ENCODE assay signal across 13 cellular contexts in the genomic region with DNA sequence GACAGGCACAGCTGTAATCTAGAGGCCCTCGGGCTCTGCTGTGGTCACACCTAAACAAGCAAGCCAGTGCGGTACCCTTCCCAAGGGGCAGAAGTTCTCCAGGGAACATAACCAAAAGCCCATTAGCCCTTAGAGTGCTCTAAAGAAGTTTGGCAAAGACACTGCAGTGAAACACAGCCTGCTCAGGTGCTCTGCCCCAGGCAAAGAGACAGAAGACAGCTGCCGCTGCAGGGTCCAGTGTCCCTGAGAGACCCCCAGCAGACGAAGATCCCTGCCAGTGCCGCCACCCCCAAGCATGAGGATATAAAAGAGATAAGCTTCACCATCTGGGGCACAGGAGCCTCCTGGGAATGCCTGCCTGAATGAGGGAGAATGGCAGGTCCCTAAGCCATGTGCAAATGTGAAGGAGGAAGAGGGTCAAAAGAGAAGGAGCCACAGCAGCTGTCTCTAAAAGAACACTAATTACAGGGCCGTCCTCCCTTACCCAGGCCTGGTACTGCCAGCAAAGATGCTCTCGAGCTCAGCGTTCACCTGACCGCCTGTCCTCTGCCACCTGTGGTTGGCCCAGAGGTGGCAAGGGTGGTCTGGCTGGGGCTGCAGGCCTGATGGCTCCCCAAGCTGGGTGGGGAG. TPM values are rescaled to one million over a fixed set of nuclear protein-coding genes. Genes with fewer than 3 reads are reported as not detected.
DNase-seq lines count a peak whose midpoint lies in the region; ATAC-seq and TF ChIP-seq lines count a peak whose summit lies in the region.
"Had no signal": no experiment of that assay in that cellular context is flagged by ENCODE, and none has a peak within 500 bp of the region (broad histone marks: within the 10 kb centered on the region; RNA-seq: fewer than 3 reads in every experiment).

No MANE protein-coding gene starts in this region.

- H3K27me3 Mint-ChIP-seq in GM23338 (ENCODE audit: insufficient read depth, low read depth, poor library complexity), result peaks cover 21% of the 10 kb centered on the region

- H3K36me3 ChIP-seq in GM23338 (ENCODE audit: insufficient read depth) (no peaks in the 10 kb centered on the region), esophagus muscularis mucosa (no peaks in the 10 kb centered on the region), gastrocnemius medialis (no peaks in the 10 kb centered on the region)

- H3K4me3 Mint-ChIP-seq in GM23338, result no peak overlapping the region
- H3K4me3 Mint-ChIP-seq: activated CD8-positive, alpha-beta memory T cell treated with anti-CD3 and anti-CD28 coated beads, Interleukin-2, amount 10 ng/mL, durations not matched to agents 7 days and 5 days; activated naive CD8-positive, alpha-beta T cell treated with anti-CD3 and anti-CD28 coated beads, Interleukin-2, amount 10 ng/mL, durations not matched to agents 7 days and 5 days had no signal

- peak; percentile 14 for ATAC-seq in GM23338
- ATAC-seq in gastrocnemius medialis, result peak in 1 of 2 donors; percentile 40
- ATAC-seq: activated CD8-positive, alpha-beta memory T cell treated with anti-CD3 and anti-CD28 coated beads, Interleukin-2, amount 10 ng/mL, durations not matched to agents 7 days and 5 days had no signal

- H3K9me2 ChIP-seq in GM23338 (ENCODE audit: insufficient read depth), result no peaks in the 10 kb centered on the region

- intact Hi-C loops in esophagus muscularis mucosa (cut with DNase I), result no loop called here
- intact Hi-C loops in gastrocnemius medialis (cut with DNase I; ENCODE audit: low total_unique reads), result no loop called here

- 63% methylated on average over 9 of the region's 9 CpGs for WGBS in esophagus muscularis mucosa

- TF ChIP-seq POLR2A in esophagus muscularis mucosa (IDR thresholded peaks at IDR 0.05; ENCODE audit: low read depth), result no peak
- TF ChIP-seq POLR2A in gastrocnemius medialis (IDR thresholded peaks at IDR 0.05), result no peak

- H3K27ac ChIP-seq in GM23338 (ENCODE audit: low read depth) (no peak overlapping the region), esophagus muscularis mucosa (replicated peaks in 1 of 4) (peak overlapping the region; percentile 98 to 100 (median 100)), gastrocnemius medialis (peak overlapping the region; percentile 69 to 87 (median 78))

- in situ Hi-C loops in gastrocnemius medialis (cut with MboI; ENCODE audit: low sequenced_read_pairs in 4 of 4), result no loop called here

- no peak for TF ChIP-seq EP300 in esophagus muscularis mucosa (IDR thresholded peaks at IDR 0.05)

- H3F3A ChIP-seq in GM23338 (replicated peaks; ENCODE audit: low read depth), result no peaks in the 10 kb centered on the region

- H3K9me3 ChIP-seq in esophagus muscularis mucosa (no peaks in the 10 kb centered on the region), gastrocnemius medialis (no peaks in the 10 kb centered on the region)

- no peak overlapping the region for H3K4me2 ChIP-seq in GM23338

- no peaks in the 10 kb centered on the region for H4K20me1 ChIP-seq in GM23338 (replicated peaks; ENCODE audit: insufficient read depth)

- H3K4me3 ChIP-seq in GM23338 (no peak overlapping the region), esophagus muscularis mucosa (no peak overlapping the region), gastrocnemius medialis (no peak overlapping the region)

- H3K27me3 ChIP-seq in GM23338 (ENCODE audit: insufficient read depth) (no peaks in the 10 kb centered on the region), esophagus muscularis mucosa (no peaks in the 10 kb centered on the region), gastrocnemius medialis (no peaks in the 10 kb centered on the region)

- no peak overlapping the region for H2AFZ ChIP-seq in GM23338

- H3K79me2 ChIP-seq in GM23338 (replicated peaks; ENCODE audit: insufficient read depth), result no peaks in the 10 kb centered on the region

- peaks cover 38% of the 10 kb centered on the region for H3K4me1 Mint-ChIP-seq in GM23338

- no peaks in the 10 kb centered on the region for H3K9me3 Mint-ChIP-seq in GM23338

- no peak for TF ChIP-seq CTCF in GM23338 (conservative IDR thresholded peaks at IDR 0.05; ENCODE audit: low read depth in 2 of 2)
- no peak for TF ChIP-seq CTCF in esophagus muscularis mucosa (IDR thresholded peaks at IDR 0.05)
- no peak for TF ChIP-seq CTCF in gastrocnemius medialis (IDR thresholded peaks at IDR 0.05 in 4 of 5, conservative IDR thresholded peaks at IDR 0.05 in 1 of 5)

- H3K4me1 ChIP-seq in GM23338 (ENCODE audit: insufficient read depth) (peaks cover 15% of the 10 kb centered on the region), esophagus muscularis mucosa (peaks cover 88 to 100% (median 99%) of the 10 kb centered on the region in 4 donors), gastrocnemius medialis (peaks cover 81 to 88% of the 10 kb centered on the region in 2 donors)

- no peak for DNase-seq in GM23338 (ENCODE audit: low spot score)
- peak; percentile 85 for DNase-seq in NCI-H446 treated with DMSO at 0.1 percent for 48 hours (lab: John Stamatoyannopoulos, UW)
- no peak for DNase-seq in esophagus muscularis mucosa (ENCODE audit: extremely low spot score)
- no peak for DNase-seq in gastrocnemius medialis
- DNase-seq in NCI-H748 treated with DMSO at 0.1 percent for 48 hours (lab: John Stamatoyannopoulos, UW), result no peak
- DNase-seq in stimulated activated CD4-positive, alpha-beta T cell treated with anti-CD3 and anti-CD28 coated beads, Interleukin-4, amount 100 ng/mL, for 24 hours, result no peak
- DNase-seq in mucosa of gallbladder (ENCODE audit: low spot score), result no peak
- DNase-seq in OCI-M1 (lab: John Stamatoyannopoulos, UW), result no peak
- DNase-seq: activated CD8-positive, alpha-beta memory T cell treated with anti-CD3 and anti-CD28 coated beads, Interleukin-2, amount 10 ng/mL, durations not matched to agents 7 days and 5 days; activated naive CD8-positive, alpha-beta T cell treated with anti-CD3 and anti-CD28 coated beads, Interleukin-2, amount 10 ng/mL, durations not matched to agents 7 days and 5 days; GF-D8; IMR-90; SHP77 treated with DMSO at 0.1 percent for 48 hours had no signal

- H3K27ac Mint-ChIP-seq in GM23338, result no peak overlapping the region
- H3K27ac Mint-ChIP-seq: activated CD8-positive, alpha-beta memory T cell treated with anti-CD3 and anti-CD28 coated beads, Interleukin-2, amount 10 ng/mL, durations not matched to agents 7 days and 5 days; activated naive CD8-positive, alpha-beta T cell treated with anti-CD3 and anti-CD28 coated beads, Interleukin-2, amount 10 ng/mL, durations not matched to agents 7 days and 5 days had no signal

- no peaks in the 10 kb centered on the region for H3K36me3 Mint-ChIP-seq in GM23338 (ENCODE audit: low read depth)
- H3K36me3 Mint-ChIP-seq: activated CD8-positive, alpha-beta memory T cell treated with anti-CD3 and anti-CD28 coated beads, Interleukin-2, amount 10 ng/mL, durations not matched to agents 7 days and 5 days; activated naive CD8-positive, alpha-beta T cell treated with anti-CD3 and anti-CD28 coated beads, Interleukin-2, amount 10 ng/mL, durations not matched to agents 7 days and 5 days had no signal

TF ChIP-seq in GM23338, 12 proteins besides CTCF, POLR2A, EP300 and RAD21:
- TF ChIP-seq NANOG (IDR thresholded peaks at IDR 0.05; ENCODE audit: borderline replicate concordance), result no peak
- no peak for TF ChIP-seq EZH2phosphoT487 (IDR thresholded peaks at IDR 0.05; ENCODE audit: unreplicated experiment)
- TF ChIP-seq ZNF114 (CRISPR knock-in tag; IDR thresholded peaks at IDR 0.05), result no peak
- TF ChIP-seq STAT1 (IDR thresholded peaks at IDR 0.05; ENCODE audit: unreplicated experiment), result no peak
- TF ChIP-seq JUNB (IDR thresholded peaks at IDR 0.05; ENCODE audit: unreplicated experiment), result no peak
- TF ChIP-seq, protein P1, sequence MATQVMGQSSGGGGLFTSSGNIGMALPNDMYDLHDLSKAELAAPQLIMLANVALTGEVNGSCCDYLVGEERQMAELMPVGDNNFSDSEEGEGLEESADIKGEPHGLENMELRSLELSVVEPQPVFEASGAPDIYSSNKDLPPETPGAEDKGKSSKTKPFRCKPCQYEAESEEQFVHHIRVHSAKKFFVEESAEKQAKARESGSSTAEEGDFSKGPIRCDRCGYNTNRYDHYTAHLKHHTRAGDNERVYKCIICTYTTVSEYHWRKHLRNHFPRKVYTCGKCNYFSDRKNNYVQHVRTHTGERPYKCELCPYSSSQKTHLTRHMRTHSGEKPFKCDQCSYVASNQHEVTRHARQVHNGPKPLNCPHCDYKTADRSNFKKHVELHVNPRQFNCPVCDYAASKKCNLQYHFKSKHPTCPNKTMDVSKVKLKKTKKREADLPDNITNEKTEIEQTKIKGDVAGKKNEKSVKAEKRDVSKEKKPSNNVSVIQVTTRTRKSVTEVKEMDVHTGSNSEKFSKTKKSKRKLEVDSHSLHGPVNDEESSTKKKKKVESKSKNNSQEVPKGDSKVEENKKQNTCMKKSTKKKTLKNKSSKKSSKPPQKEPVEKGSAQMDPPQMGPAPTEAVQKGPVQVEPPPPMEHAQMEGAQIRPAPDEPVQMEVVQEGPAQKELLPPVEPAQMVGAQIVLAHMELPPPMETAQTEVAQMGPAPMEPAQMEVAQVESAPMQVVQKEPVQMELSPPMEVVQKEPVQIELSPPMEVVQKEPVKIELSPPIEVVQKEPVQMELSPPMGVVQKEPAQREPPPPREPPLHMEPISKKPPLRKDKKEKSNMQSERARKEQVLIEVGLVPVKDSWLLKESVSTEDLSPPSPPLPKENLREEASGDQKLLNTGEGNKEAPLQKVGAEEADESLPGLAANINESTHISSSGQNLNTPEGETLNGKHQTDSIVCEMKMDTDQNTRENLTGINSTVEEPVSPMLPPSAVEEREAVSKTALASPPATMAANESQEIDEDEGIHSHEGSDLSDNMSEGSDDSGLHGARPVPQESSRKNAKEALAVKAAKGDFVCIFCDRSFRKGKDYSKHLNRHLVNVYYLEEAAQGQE (IDR thresholded peaks at IDR 0.05; ENCODE audit: unreplicated experiment), result no peak
- TF ChIP-seq ZNF331 (CRISPR knock-in tag; IDR thresholded peaks at IDR 0.05; ENCODE audit: low read depth), result no peak
- no peak for TF ChIP-seq EZH2 (IDR thresholded peaks at IDR 0.05; ENCODE audit: low read depth, unreplicated experiment)

RNA-seq across cellular contexts. Expression of a gene that starts 29.7 kb away (rescaled TPM):
- total RNA-seq in GM23338 (2014; rRNA removed; shearing (Covaris generic)), result 3.0 and 3.3 TPM in 2 replicates
- polyA plus RNA-seq in GM23338 (2016; fragmentation: Nextera tagmentation; extraction: Ambion mirVana), result 7.7 and 11.3 TPM in 2 replicates
- total RNA-seq in esophagus muscularis mucosa, result 10 to 100 TPM; 30.3 to 72.2 (median 51.2) TPM
- total RNA-seq in gastrocnemius medialis, result 10 to 100 TPM; 31.2 to 43.9 (median 34.3) TPM
- total RNA-seq in mucosa of gallbladder, result 36.9 TPM
- total RNA-seq: activated CD8-positive, alpha-beta memory T cell treated with anti-CD3 and anti-CD28 coated beads, Interleukin-2, amount 10 ng/mL, durations not matched to agents 7 days and 5 days had no signal
